1 cellular context compared by ENCODE assay signal in the genomic region with DNA sequence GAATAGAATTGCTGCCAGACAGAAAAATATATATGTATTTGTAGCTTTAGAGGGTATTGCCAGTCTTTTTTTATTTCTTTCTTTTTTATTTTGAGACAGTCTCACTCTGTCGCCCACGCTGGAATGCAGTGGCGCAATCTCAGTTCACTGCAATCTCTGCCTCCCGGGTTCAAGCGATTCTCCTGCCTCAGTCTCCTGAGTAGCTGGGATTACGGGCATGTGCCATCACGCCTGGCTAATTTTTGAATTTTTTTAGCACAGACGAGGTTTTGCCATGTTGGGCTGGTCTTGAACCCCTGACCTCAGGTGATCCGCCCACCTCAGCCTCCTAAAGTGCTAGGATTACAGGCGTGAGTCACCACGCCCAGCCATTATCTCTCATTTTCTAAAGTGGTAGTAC. TPM values are rescaled to one million over a fixed set of nuclear protein-coding genes. Genes with fewer than 3 reads are reported as not detected.
"Had no signal": no experiment of that assay in that cellular context is flagged by ENCODE, and none has a peak within 500 bp of the region (broad histone marks: within the 10 kb centered on the region; RNA-seq: fewer than 3 reads in every experiment).

No MANE protein-coding gene starts in this region.

RNA-seq across cellular contexts. Expression of a gene that starts 52.8 kb away (rescaled TPM):
- total RNA-seq: hepatocyte had no signal
